1 cellular context compared by ENCODE assay signal in the genomic region with DNA sequence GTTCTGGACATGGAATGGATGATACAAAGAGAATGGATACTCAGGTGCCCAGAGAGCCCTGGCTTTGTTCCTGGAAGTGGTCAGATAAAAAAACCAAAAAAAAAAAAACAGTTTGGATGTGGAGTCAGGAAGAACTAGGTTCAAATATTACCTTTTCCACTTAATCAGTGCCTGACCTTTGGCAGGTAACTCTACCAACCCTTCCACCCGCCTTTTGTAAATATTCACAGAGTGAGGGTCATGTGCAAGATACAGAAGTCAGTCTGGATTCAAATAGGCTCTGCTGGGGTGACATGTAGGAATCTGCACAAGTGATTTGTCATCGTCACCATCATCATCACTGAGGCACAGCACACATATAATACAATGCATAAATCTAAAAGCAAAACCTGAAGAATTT.
TF ChIP-seq lines count a peak whose summit lies in the region.

No MANE protein-coding gene starts in this region.

TF ChIP-seq in liver, 16 proteins besides CTCF, POLR2A, EP300 and RAD21 (continued from another document):
- TF ChIP-seq, protein P1, sequence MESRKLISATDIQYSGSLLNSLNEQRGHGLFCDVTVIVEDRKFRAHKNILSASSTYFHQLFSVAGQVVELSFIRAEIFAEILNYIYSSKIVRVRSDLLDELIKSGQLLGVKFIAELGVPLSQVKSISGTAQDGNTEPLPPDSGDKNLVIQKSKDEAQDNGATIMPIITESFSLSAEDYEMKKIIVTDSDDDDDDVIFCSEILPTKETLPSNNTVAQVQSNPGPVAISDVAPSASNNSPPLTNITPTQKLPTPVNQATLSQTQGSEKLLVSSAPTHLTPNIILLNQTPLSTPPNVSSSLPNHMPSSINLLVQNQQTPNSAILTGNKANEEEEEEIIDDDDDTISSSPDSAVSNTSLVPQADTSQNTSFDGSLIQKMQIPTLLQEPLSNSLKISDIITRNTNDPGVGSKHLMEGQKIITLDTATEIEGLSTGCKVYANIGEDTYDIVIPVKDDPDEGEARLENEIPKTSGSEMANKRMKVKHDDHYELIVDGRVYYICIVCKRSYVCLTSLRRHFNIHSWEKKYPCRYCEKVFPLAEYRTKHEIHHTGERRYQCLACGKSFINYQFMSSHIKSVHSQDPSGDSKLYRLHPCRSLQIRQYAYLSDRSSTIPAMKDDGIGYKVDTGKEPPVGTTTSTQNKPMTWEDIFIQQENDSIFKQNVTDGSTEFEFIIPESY (IDR thresholded peaks at IDR 0.05) = no peak
- TF ChIP-seq, protein P2, sequence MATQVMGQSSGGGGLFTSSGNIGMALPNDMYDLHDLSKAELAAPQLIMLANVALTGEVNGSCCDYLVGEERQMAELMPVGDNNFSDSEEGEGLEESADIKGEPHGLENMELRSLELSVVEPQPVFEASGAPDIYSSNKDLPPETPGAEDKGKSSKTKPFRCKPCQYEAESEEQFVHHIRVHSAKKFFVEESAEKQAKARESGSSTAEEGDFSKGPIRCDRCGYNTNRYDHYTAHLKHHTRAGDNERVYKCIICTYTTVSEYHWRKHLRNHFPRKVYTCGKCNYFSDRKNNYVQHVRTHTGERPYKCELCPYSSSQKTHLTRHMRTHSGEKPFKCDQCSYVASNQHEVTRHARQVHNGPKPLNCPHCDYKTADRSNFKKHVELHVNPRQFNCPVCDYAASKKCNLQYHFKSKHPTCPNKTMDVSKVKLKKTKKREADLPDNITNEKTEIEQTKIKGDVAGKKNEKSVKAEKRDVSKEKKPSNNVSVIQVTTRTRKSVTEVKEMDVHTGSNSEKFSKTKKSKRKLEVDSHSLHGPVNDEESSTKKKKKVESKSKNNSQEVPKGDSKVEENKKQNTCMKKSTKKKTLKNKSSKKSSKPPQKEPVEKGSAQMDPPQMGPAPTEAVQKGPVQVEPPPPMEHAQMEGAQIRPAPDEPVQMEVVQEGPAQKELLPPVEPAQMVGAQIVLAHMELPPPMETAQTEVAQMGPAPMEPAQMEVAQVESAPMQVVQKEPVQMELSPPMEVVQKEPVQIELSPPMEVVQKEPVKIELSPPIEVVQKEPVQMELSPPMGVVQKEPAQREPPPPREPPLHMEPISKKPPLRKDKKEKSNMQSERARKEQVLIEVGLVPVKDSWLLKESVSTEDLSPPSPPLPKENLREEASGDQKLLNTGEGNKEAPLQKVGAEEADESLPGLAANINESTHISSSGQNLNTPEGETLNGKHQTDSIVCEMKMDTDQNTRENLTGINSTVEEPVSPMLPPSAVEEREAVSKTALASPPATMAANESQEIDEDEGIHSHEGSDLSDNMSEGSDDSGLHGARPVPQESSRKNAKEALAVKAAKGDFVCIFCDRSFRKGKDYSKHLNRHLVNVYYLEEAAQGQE (IDR thresholded peaks at IDR 0.05) = no peak
- TF ChIP-seq GABPA (IDR thresholded peaks at IDR 0.05 in 1 of 2, conservative IDR thresholded peaks at IDR 0.05 in 1 of 2) (no peak), YY1 (IDR thresholded peaks at IDR 0.05) (no peak), EGR1 (IDR thresholded peaks at IDR 0.05; ENCODE audit: low read depth in 2 of 2) (no peak), RXRA (IDR thresholded peaks at IDR 0.05) (peak in 1 of 2 donors; percentile 52), TAF1 (conservative IDR thresholded peaks at IDR 0.05) (no peak)
- TF ChIP-seq, protein P3, sequence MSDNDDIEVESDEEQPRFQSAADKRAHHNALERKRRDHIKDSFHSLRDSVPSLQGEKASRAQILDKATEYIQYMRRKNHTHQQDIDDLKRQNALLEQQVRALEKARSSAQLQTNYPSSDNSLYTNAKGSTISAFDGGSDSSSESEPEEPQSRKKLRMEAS (IDR thresholded peaks at IDR 0.05) = peak; percentile 18
TF ChIP-seq in liver: peak in this region for 3.
